Comparison of ENCODE assay signal across 16 cellular contexts in the genomic region with DNA sequence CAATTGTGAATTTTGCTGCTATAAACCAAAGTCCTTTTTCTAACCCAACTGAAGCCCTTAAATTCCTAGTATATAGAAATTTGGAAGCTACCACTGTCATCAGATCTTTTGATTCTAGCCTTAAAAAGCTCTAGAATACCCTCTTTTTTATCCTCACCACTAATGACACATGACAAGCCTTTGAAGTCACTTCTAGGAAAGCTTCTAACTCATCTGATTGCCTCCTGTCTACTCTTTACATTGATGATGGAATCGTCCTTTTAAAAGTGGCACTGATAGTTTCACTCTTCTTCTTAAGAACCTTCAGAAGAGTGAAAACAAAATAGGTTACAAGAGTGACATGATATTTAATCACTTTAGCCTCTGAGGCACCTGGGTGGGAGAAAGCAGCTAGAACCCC.
DNase-seq lines count a peak whose midpoint lies in the region; ATAC-seq and TF ChIP-seq lines count a peak whose summit lies in the region.
"Had no signal": no experiment of that assay in that cellular context is flagged by ENCODE, and none has a peak within 500 bp of the region (broad histone marks: within the 10 kb centered on the region; RNA-seq: fewer than 3 reads in every experiment).

No MANE protein-coding gene starts in this region.

- peaks cover 5% of the 10 kb centered on the region for H3K9me3 Mint-ChIP-seq in activated naive CD4-positive, alpha-beta T cell treated with anti-CD3 and anti-CD28 coated beads, Interleukin-2, amount 10 ng/mL, durations not matched to agents 7 days and 5 days
- H3K9me3 Mint-ChIP-seq in activated naive CD8-positive, alpha-beta T cell treated with anti-CD3 and anti-CD28 coated beads, Interleukin-2, amount 10 ng/mL, durations not matched to agents 7 days and 5 days = peaks cover 2% of the 10 kb centered on the region
- H3K9me3 Mint-ChIP-seq in stimulated activated naive CD8-positive, alpha-beta T cell treated with anti-CD3 and anti-CD28 coated beads, Interleukin-15, Interleukin-2, amounts not matched to agents 100 ng/mL and 50 ng/mL, for 24 hours = no peaks in the 10 kb centered on the region
- H3K9me3 Mint-ChIP-seq in MCF 10A (ENCODE audit: unreplicated experiment) = no peaks in the 10 kb centered on the region

- H3K27ac ChIP-seq in PC-3 (ENCODE audit: low read length) = no peak overlapping the region
- H3K27ac ChIP-seq in upper lobe of left lung = no peak overlapping the region
- H3K27ac ChIP-seq: left ventricle myocardium inferior, suprapubic skin had no signal

- H3K4me1 ChIP-seq in PC-3 (ENCODE audit: insufficient read depth, low read length) (peaks cover 29% of the 10 kb centered on the region), upper lobe of left lung (peaks cover 0 to 10% (median 5%) of the 10 kb centered on the region in 4 donors)
- H3K4me1 ChIP-seq: suprapubic skin had no signal

- no peaks in the 10 kb centered on the region for H3K27me3 ChIP-seq in PC-3 (ENCODE audit: low read length)
- no peaks in the 10 kb centered on the region for H3K27me3 ChIP-seq in upper lobe of left lung
- H3K27me3 ChIP-seq: suprapubic skin had no signal

- no peak for DNase-seq in activated naive CD4-positive, alpha-beta T cell treated with anti-CD3 and anti-CD28 coated beads, Interleukin-2, amount 10 ng/mL, durations not matched to agents 7 days and 5 days
- DNase-seq in activated naive CD4-positive, alpha-beta T cell treated with anti-CD3 and anti-CD28 coated beads, Interleukin-2, amount 50 U/mL, for 16 hours = no peak
- no peak for DNase-seq in PC-3
- DNase-seq in activated naive CD8-positive, alpha-beta T cell treated with anti-CD3 and anti-CD28 coated beads, Interleukin-2, amount 10 ng/mL, durations not matched to agents 7 days and 5 days = no peak
- no peak for DNase-seq in upper lobe of left lung
- DNase-seq in MCF 10A (ENCODE audit: unreplicated experiment) = no peak
- DNase-seq in iPS-NIHi7 (ENCODE audit: extremely low spot score) = no peak
- DNase-seq: activated CD4-positive, alpha-beta T cell treated with anti-CD3 and anti-CD28 coated beads, Interleukin-2, amount 50 U/mL, for 4 hours; glutamatergic neuron; GOT3; left ventricle myocardium inferior; NCI-H2107; NCI-H510A; occipital lobe had no signal

- no peaks in the 10 kb centered on the region for H3K36me3 ChIP-seq in PC-3 (ENCODE audit: low read depth, low read length)
- H3K36me3 ChIP-seq in upper lobe of left lung = no peaks in the 10 kb centered on the region
- H3K36me3 ChIP-seq: left ventricle myocardium inferior, suprapubic skin had no signal

- CTCF ChIA-PET in activated naive CD4-positive, alpha-beta T cell treated with anti-CD3 and anti-CD28 coated beads, Interleukin-2, amount 10 ng/mL, durations not matched to agents 7 days and 5 days (lab: Charles Lee) = interaction anchor here (0.9 to 2.0 kb wide), 4 partner anchors 109 to 309 kb away, joined by 3 to 14 read pairs (median 4); no protein-coding TSS in a partner anchor
- CTCF ChIA-PET in PC-3 (lab: Charles Lee) = no interaction called here
- CTCF ChIA-PET in MCF 10A (lab: Yijun Ruan, JAX) = interaction anchor here (0.7 to 1.0 kb wide), 3 partner anchors 159 to 683 kb away, joined by 3 to 4 read pairs (median 3); no protein-coding TSS in a partner anchor

- intact Hi-C loops in PC-3 (cut with micrococcal nuclease) (no loop called here), MCF 10A (cut with micrococcal nuclease) (no loop called here)

- TF ChIP-seq EP300 in upper lobe of left lung (IDR thresholded peaks at IDR 0.05) = no peak

- no peak overlapping the region for H3K9ac ChIP-seq in PC-3 (ENCODE audit: low read length)

- peaks cover 79% of the 10 kb centered on the region for H3K4me1 Mint-ChIP-seq in activated naive CD4-positive, alpha-beta T cell treated with anti-CD3 and anti-CD28 coated beads, Interleukin-2, amount 10 ng/mL, durations not matched to agents 7 days and 5 days
- peaks cover 52% of the 10 kb centered on the region for H3K4me1 Mint-ChIP-seq in activated naive CD8-positive, alpha-beta T cell treated with anti-CD3 and anti-CD28 coated beads, Interleukin-2, amount 10 ng/mL, durations not matched to agents 7 days and 5 days
- H3K4me1 Mint-ChIP-seq in stimulated activated naive CD8-positive, alpha-beta T cell treated with anti-CD3 and anti-CD28 coated beads, Interleukin-15, Interleukin-2, amounts not matched to agents 100 ng/mL and 50 ng/mL, for 24 hours (ENCODE audit: low read depth) = peaks cover 66% of the 10 kb centered on the region
- H3K4me1 Mint-ChIP-seq in MCF 10A (ENCODE audit: insufficient read depth, unreplicated experiment) = no peaks in the 10 kb centered on the region

- peak overlapping the region; percentile 84 for H3K27ac Mint-ChIP-seq in activated naive CD4-positive, alpha-beta T cell treated with anti-CD3 and anti-CD28 coated beads, Interleukin-2, amount 10 ng/mL, durations not matched to agents 7 days and 5 days
- peak overlapping the region; percentile 73 for H3K27ac Mint-ChIP-seq in activated naive CD8-positive, alpha-beta T cell treated with anti-CD3 and anti-CD28 coated beads, Interleukin-2, amount 10 ng/mL, durations not matched to agents 7 days and 5 days
- H3K27ac Mint-ChIP-seq in stimulated activated naive CD8-positive, alpha-beta T cell treated with anti-CD3 and anti-CD28 coated beads, Interleukin-15, Interleukin-2, amounts not matched to agents 100 ng/mL and 50 ng/mL, for 24 hours = peak overlapping the region; percentile 34
- no peak overlapping the region for H3K27ac Mint-ChIP-seq in MCF 10A (ENCODE audit: low read depth, unreplicated experiment)

- TF ChIP-seq POLR2A in upper lobe of left lung (IDR thresholded peaks at IDR 0.05) = no peak

- H3K9me3 ChIP-seq in PC-3 (ENCODE audit: low read length) (no peaks in the 10 kb centered on the region), upper lobe of left lung (no peaks in the 10 kb centered on the region)
- H3K9me3 ChIP-seq: left ventricle myocardium inferior, suprapubic skin had no signal

- POLR2A ChIA-PET in PC-3 (lab: Charles Lee; ENCODE audit: unreplicated experiment) = no interaction called here
- POLR2A ChIA-PET in activated naive CD8-positive, alpha-beta T cell treated with anti-CD3 and anti-CD28 coated beads, Interleukin-2, amount 10 ng/mL, durations not matched to agents 7 days and 5 days (lab: Charles Lee) = interaction anchor here (0.6 to 1.3 kb wide), 8 partner anchors 11 to 1131 kb away, joined by 3 to 5 read pairs (median 3); no protein-coding TSS in a partner anchor
- POLR2A ChIA-PET in MCF 10A (lab: Yijun Ruan, JAX) = interaction anchor here (0.7 kb wide), 2 partner anchors 66 kb away, joined by 3 read pairs; no protein-coding TSS in a partner anchor

- H3K36me3 Mint-ChIP-seq in activated naive CD4-positive, alpha-beta T cell treated with anti-CD3 and anti-CD28 coated beads, Interleukin-2, amount 10 ng/mL, durations not matched to agents 7 days and 5 days = peaks cover 15% of the 10 kb centered on the region
- peaks cover 3% of the 10 kb centered on the region for H3K36me3 Mint-ChIP-seq in activated naive CD8-positive, alpha-beta T cell treated with anti-CD3 and anti-CD28 coated beads, Interleukin-2, amount 10 ng/mL, durations not matched to agents 7 days and 5 days
- H3K36me3 Mint-ChIP-seq in stimulated activated naive CD8-positive, alpha-beta T cell treated with anti-CD3 and anti-CD28 coated beads, Interleukin-15, Interleukin-2, amounts not matched to agents 100 ng/mL and 50 ng/mL, for 24 hours (ENCODE audit: low read depth) = no peaks in the 10 kb centered on the region
- peaks cover 5% of the 10 kb centered on the region for H3K36me3 Mint-ChIP-seq in MCF 10A (ENCODE audit: insufficient read depth, unreplicated experiment)

- peak overlapping the region; percentile 2 for H3K4me3 Mint-ChIP-seq in activated naive CD4-positive, alpha-beta T cell treated with anti-CD3 and anti-CD28 coated beads, Interleukin-2, amount 10 ng/mL, durations not matched to agents 7 days and 5 days
- peak overlapping the region; percentile 62 for H3K4me3 Mint-ChIP-seq in activated naive CD8-positive, alpha-beta T cell treated with anti-CD3 and anti-CD28 coated beads, Interleukin-2, amount 10 ng/mL, durations not matched to agents 7 days and 5 days
- no peak overlapping the region for H3K4me3 Mint-ChIP-seq in stimulated activated naive CD8-positive, alpha-beta T cell treated with anti-CD3 and anti-CD28 coated beads, Interleukin-15, Interleukin-2, amounts not matched to agents 100 ng/mL and 50 ng/mL, for 24 hours
- H3K4me3 Mint-ChIP-seq in MCF 10A (ENCODE audit: unreplicated experiment) = no peak overlapping the region

- peak overlapping the region; percentile 27; the same call in 1 of the 2 replicates for H3K4me2 ChIP-seq in PC-3 (ENCODE audit: low read length)

- H4K20me1 ChIP-seq in PC-3 (ENCODE audit: low read length) = no peaks in the 10 kb centered on the region

- H3K9me2 ChIP-seq in PC-3 (replicated peaks; ENCODE audit: low read length) = no peaks in the 10 kb centered on the region

- H3K4me3 ChIP-seq in PC-3 (ENCODE audit: low read length) (no peak overlapping the region), upper lobe of left lung (no peak overlapping the region)
- H3K4me3 ChIP-seq: left ventricle myocardium inferior, suprapubic skin had no signal

- 91% methylated on average over 1 of the region's 1 CpG for WGBS in upper lobe of left lung, 2 donors

- no peak for ATAC-seq in PC-3
- ATAC-seq in activated naive CD8-positive, alpha-beta T cell treated with anti-CD3 and anti-CD28 coated beads, Interleukin-2, amount 10 ng/mL, durations not matched to agents 7 days and 5 days (ENCODE audit: low read depth) = peak; percentile 52
- no peak for ATAC-seq in upper lobe of left lung (ENCODE audit: low FRiP score in 2 of 2)

- H3K79me2 ChIP-seq in PC-3 (ENCODE audit: low read length) = no peaks in the 10 kb centered on the region

- no peak overlapping the region for H2AFZ ChIP-seq in PC-3 (ENCODE audit: low read length)

- no peaks in the 10 kb centered on the region for H3F3A ChIP-seq in PC-3 (ENCODE audit: low read length, unreplicated experiment)

- TF ChIP-seq CTCF in PC-3 (conservative IDR thresholded peaks at IDR 0.05; ENCODE audit: low read depth, low read length) (no peak), upper lobe of left lung (IDR thresholded peaks at IDR 0.05) (no peak), MCF 10A (IDR thresholded peaks at IDR 0.05; ENCODE audit: unreplicated experiment) (no peak)

- no peaks in the 10 kb centered on the region for H3K27me3 Mint-ChIP-seq in activated naive CD4-positive, alpha-beta T cell treated with anti-CD3 and anti-CD28 coated beads, Interleukin-2, amount 10 ng/mL, durations not matched to agents 7 days and 5 days
- H3K27me3 Mint-ChIP-seq in activated naive CD8-positive, alpha-beta T cell treated with anti-CD3 and anti-CD28 coated beads, Interleukin-2, amount 10 ng/mL, durations not matched to agents 7 days and 5 days = no peaks in the 10 kb centered on the region
- H3K27me3 Mint-ChIP-seq in stimulated activated naive CD8-positive, alpha-beta T cell treated with anti-CD3 and anti-CD28 coated beads, Interleukin-15, Interleukin-2, amounts not matched to agents 100 ng/mL and 50 ng/mL, for 24 hours = no peaks in the 10 kb centered on the region
- H3K27me3 Mint-ChIP-seq in MCF 10A (ENCODE audit: insufficient read depth, unreplicated experiment) = no peaks in the 10 kb centered on the region

- no TSS peak for BruUV-seq in PC-3 (replicated peaks; lab: Mats Ljungman, UMichigan)
- BruUV-seq in MCF 10A (replicated peaks; lab: Mats Ljungman, UMichigan) = no TSS peak

Comparison
In these comparisons a context has a peak if more than half of its experiments do, and no peak if none do; other contexts are left out.
1. H3K4me3 Mint-ChIP-seq: peak in activated naive CD4-positive, alpha-beta T cell treated with anti-CD3 and anti-CD28 coated beads, Interleukin-2, amount 10 ng/mL, durations not matched to agents 7 days and 5 days (single experiment) and activated naive CD8-positive, alpha-beta T cell treated with anti-CD3 and anti-CD28 coated beads, Interleukin-2, amount 10 ng/mL, durations not matched to agents 7 days and 5 days (single experiment); none in stimulated activated naive CD8-positive, alpha-beta T cell treated with anti-CD3 and anti-CD28 coated beads, Interleukin-15, Interleukin-2, amounts not matched to agents 100 ng/mL and 50 ng/mL, for 24 hours (single experiment) and MCF 10A (single experiment).